In the genomic region with DNA sequence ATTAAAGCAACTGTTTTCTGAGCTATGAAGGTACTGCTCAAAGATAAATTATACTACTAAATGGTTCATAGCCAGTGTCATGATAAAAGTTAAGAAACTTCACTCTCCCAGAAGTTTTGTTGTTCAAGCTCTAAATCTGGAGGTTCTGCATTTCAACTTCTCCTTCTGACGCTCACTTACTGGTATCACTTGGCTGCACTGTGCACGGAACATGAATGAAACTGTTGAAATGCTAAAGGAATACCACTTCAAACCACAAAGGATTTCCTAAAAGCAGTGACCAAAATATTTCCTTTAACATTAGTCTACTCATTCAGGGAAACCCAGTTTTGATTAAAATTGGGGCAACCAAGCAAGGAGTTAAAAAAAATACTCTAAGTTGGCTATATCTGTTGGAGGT, we compare ENCODE assay signal across 13 cellular contexts.
DNase-seq lines count a peak whose midpoint lies in the region; ATAC-seq, FAIRE-seq and TF ChIP-seq lines count a peak whose summit lies in the region.
"Had no signal": no experiment of that assay in that cellular context is flagged by ENCODE, and none has a peak within 500 bp of the region (broad histone marks: within the 10 kb centered on the region; RNA-seq: fewer than 3 reads in every experiment).

No MANE protein-coding gene starts in this region.

- no peak overlapping the region for H3K27ac ChIP-seq in right lobe of liver
- H3K27ac ChIP-seq in HepG2 (ENCODE audit: extremely low read length, insufficient read depth, low read length) = no peak overlapping the region
- peak overlapping the region; percentile 24 to 87 for H3K27ac ChIP-seq in right atrium auricular region
- H3K27ac ChIP-seq: KMS-11 had no signal

- no peak for FAIRE-seq in HepG2 (lab: Jason Lieb, UNC)
- FAIRE-seq: kidney, RCC 7860 had no signal

- TF ChIP-seq RAD21 in HepG2 (CRISPR knock-in tag; IDR thresholded peaks at IDR 0.05) = no peak

- no peak overlapping the region for H3K4me3 ChIP-seq in right lobe of liver
- no peak overlapping the region for H3K4me3 ChIP-seq in HepG2 (replicated peaks in 1 of 3; ENCODE audit: insufficient read depth in 1 of 3, low read depth in 2 of 3, low read length in 3 of 3)
- H3K4me3 ChIP-seq in right atrium auricular region = no peak overlapping the region

- H2AFZ ChIP-seq in HepG2 (ENCODE audit: low read length) = no peak overlapping the region

- TF ChIP-seq EP300 in HepG2 (IDR thresholded peaks at IDR 0.05; ENCODE audit: low read depth in 2 of 2, low read length in 2 of 2) (no peak), HepG2 (CRISPR knock-in tag; IDR thresholded peaks at IDR 0.05; ENCODE audit: borderline replicate concordance) (no peak)

- H3K36me3 ChIP-seq in right lobe of liver (no peaks in the 10 kb centered on the region), HepG2 (replicated peaks in 1 of 2; ENCODE audit: control insufficient read depth in 1 of 2, insufficient read depth in 2 of 2, low read length in 2 of 2) (peaks cover 0 to 18% of the 10 kb centered on the region in 2 experiments; a peak in 4 of 5 replicates), right atrium auricular region (no peaks in the 10 kb centered on the region)

- H3K4me1 ChIP-seq in right lobe of liver (peaks cover 0 to 36% (median 0%) of the 10 kb centered on the region in 4 donors), HepG2 (ENCODE audit: insufficient read depth, low read length) (no peaks in the 10 kb centered on the region), right atrium auricular region (peaks cover 0 to 92% of the 10 kb centered on the region in 2 donors)

- intact Hi-C loops in right lobe of liver (cut with DNase I) = no loop called here
- intact Hi-C loops in HepG2 (cut with micrococcal nuclease; ENCODE audit: unreplicated experiment) = no loop called here

- peaks cover 9% of the 10 kb centered on the region for H3K79me2 ChIP-seq in HepG2 (ENCODE audit: insufficient read depth, low read length)

- peak; percentile 35 to 55 (median 46) for ATAC-seq in right lobe of liver
- no peak for ATAC-seq in HepG2
- ATAC-seq in GM21786 (IDR thresholded peaks at IDR 0.05; ENCODE audit: unreplicated experiment) = no peak
- no peak for ATAC-seq in GM21381 (IDR thresholded peaks at IDR 0.05; ENCODE audit: unreplicated experiment)

- no peak for TF ChIP-seq POLR2A in right lobe of liver (IDR thresholded peaks at IDR 0.05)
- TF ChIP-seq POLR2A in HepG2 (IDR thresholded peaks at IDR 0.05; ENCODE audit: insufficient read depth in 1 of 2, low read depth in 2 of 2, low read length in 2 of 2) = no peak

- no peak overlapping the region for H3K4me2 ChIP-seq in HepG2 (ENCODE audit: low read depth, low read length)
- H3K4me2 ChIP-seq: KMS-11 had no signal

- in situ Hi-C loops in HepG2 (cut with HindIII; ENCODE audit: extremely low pct_ligation_motif_present, low pct_unique_long_range_greater_than_20kb) = no loop called here

- no TSS peak for BruUV-seq in HepG2 (replicated peaks; lab: Mats Ljungman, UMichigan)

- WGBS in right lobe of liver (ENCODE audit: insufficient coverage, low coverage, low lambda C conversion rate, missing lambda C conversion rate) = 32% methylated on average over 2 of the region's 2 CpGs
- 100% methylated on average over 2 of the region's 2 CpGs for WGBS in HepG2 (ENCODE audit: low lambda C conversion rate)

- POLR2A ChIA-PET in HepG2 (lab: Yijun Ruan, JAX) = no interaction called here

- no peaks in the 10 kb centered on the region for H3K9me3 ChIP-seq in right lobe of liver
- H3K9me3 ChIP-seq in HepG2 (ENCODE audit: low read length) = no peaks in the 10 kb centered on the region
- H3K9me3 ChIP-seq in right atrium auricular region = no peaks in the 10 kb centered on the region

- CTCF ChIA-PET in HepG2 (lab: Yijun Ruan, JAX; ENCODE audit: low intra/inter-chr PET ratio, low total read pairs) = no interaction called here

- H4K20me1 ChIP-seq in HepG2 (ENCODE audit: insufficient read depth, low read length) = peaks cover 22% of the 10 kb centered on the region; the same call in 1 of the 2 replicates

- H3K27me3 ChIP-seq in right lobe of liver = no peaks in the 10 kb centered on the region
- no peaks in the 10 kb centered on the region for H3K27me3 ChIP-seq in HepG2 (ENCODE audit: control insufficient read depth in 1 of 2, insufficient read depth in 2 of 2, low read length in 2 of 2)
- H3K27me3 ChIP-seq in right atrium auricular region = no peaks in the 10 kb centered on the region

- H3K9ac ChIP-seq in HepG2 (ENCODE audit: insufficient read depth, low read depth, low read length) = no peak overlapping the region
- H3K9ac ChIP-seq: KMS-11 had no signal

- TF ChIP-seq CTCF in right lobe of liver (IDR thresholded peaks at IDR 0.05) = no peak
- TF ChIP-seq CTCF in HepG2 (CRISPR knock-in tag; IDR thresholded peaks at IDR 0.05) = no peak
- no peak for TF ChIP-seq CTCF in right atrium auricular region (IDR thresholded peaks at IDR 0.05)

- DNase-seq in right lobe of liver = no peak
- DNase-seq in HepG2 (ENCODE audit: low spot score) = no peak
- DNase-seq in SKM-1 (lab: John Stamatoyannopoulos, UW; ENCODE audit: unreplicated experiment) = peak; percentile 88
- no peak for DNase-seq in right atrium auricular region (ENCODE audit: low spot score)
- no peak for DNase-seq in NCI-H1694 treated with DMSO at 0.1 percent for 48 hours (lab: John Stamatoyannopoulos, UW)
- no peak for DNase-seq in activated CD4-positive, alpha-beta T cell treated with anti-CD3 and anti-CD28 coated beads for 4 hours
- DNase-seq: activated CD8-positive, alpha-beta memory T cell treated with anti-CD3 and anti-CD28 coated beads, Interleukin-2, amount 50 U/mL, for 4 hours; effector CD8-positive, alpha-beta T cell; kidney had no signal

TF ChIP-seq in HepG2, 621 proteins besides CTCF, POLR2A, EP300 and RAD21 (continues in another document):
- TF ChIP-seq, protein P1, sequence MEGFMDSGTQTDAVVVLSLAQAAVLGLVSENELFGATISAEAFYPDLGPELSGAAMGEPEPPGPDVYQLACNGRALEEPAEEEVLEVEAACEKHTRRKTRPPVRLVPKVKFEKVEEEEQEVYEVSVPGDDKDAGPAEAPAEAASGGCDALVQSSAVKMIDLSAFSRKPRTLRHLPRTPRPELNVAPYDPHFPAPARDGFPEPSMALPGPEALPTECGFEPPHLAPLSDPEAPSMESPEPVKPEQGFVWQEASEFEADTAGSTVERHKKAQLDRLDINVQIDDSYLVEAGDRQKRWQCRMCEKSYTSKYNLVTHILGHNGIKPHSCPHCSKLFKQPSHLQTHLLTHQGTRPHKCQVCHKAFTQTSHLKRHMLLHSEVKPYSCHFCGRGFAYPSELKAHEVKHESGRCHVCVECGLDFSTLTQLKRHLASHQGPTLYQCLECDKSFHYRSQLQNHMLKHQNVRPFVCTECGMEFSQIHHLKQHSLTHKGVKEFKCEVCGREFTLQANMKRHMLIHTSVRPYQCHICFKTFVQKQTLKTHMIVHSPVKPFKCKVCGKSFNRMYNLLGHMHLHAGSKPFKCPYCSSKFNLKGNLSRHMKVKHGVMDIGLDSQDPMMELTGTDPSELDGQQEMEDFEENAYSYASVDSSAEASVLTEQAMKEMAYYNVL (CRISPR knock-in tag; IDR thresholded peaks at IDR 0.05; ENCODE audit: borderline replicate concordance) = no peak
- TF ChIP-seq TCF7L2 (IDR thresholded peaks at IDR 0.05; ENCODE audit: low read depth, low read length) = no peak
- TF ChIP-seq, protein P2, sequence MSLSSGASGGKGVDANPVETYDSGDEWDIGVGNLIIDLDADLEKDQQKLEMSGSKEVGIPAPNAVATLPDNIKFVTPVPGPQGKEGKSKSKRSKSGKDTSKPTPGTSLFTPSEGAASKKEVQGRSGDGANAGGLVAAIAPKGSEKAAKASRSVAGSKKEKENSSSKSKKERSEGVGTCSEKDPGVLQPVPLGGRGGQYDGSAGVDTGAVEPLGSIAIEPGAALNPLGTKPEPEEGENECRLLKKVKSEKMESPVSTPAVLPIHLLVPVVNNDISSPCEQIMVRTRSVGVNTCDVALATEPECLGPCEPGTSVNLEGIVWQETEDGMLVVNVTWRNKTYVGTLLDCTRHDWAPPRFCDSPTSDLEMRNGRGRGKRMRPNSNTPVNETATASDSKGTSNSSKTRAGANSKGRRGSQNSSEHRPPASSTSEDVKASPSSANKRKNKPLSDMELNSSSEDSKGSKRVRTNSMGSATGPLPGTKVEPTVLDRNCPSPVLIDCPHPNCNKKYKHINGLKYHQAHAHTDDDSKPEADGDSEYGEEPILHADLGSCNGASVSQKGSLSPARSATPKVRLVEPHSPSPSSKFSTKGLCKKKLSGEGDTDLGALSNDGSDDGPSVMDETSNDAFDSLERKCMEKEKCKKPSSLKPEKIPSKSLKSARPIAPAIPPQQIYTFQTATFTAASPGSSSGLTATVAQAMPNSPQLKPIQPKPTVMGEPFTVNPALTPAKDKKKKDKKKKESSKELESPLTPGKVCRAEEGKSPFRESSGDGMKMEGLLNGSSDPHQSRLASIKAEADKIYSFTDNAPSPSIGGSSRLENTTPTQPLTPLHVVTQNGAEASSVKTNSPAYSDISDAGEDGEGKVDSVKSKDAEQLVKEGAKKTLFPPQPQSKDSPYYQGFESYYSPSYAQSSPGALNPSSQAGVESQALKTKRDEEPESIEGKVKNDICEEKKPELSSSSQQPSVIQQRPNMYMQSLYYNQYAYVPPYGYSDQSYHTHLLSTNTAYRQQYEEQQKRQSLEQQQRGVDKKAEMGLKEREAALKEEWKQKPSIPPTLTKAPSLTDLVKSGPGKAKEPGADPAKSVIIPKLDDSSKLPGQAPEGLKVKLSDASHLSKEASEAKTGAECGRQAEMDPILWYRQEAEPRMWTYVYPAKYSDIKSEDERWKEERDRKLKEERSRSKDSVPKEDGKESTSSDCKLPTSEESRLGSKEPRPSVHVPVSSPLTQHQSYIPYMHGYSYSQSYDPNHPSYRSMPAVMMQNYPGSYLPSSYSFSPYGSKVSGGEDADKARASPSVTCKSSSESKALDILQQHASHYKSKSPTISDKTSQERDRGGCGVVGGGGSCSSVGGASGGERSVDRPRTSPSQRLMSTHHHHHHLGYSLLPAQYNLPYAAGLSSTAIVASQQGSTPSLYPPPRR (CRISPR knock-in tag; IDR thresholded peaks at IDR 0.05; ENCODE audit: borderline replicate concordance) = no peak
- TF ChIP-seq, protein P3, sequence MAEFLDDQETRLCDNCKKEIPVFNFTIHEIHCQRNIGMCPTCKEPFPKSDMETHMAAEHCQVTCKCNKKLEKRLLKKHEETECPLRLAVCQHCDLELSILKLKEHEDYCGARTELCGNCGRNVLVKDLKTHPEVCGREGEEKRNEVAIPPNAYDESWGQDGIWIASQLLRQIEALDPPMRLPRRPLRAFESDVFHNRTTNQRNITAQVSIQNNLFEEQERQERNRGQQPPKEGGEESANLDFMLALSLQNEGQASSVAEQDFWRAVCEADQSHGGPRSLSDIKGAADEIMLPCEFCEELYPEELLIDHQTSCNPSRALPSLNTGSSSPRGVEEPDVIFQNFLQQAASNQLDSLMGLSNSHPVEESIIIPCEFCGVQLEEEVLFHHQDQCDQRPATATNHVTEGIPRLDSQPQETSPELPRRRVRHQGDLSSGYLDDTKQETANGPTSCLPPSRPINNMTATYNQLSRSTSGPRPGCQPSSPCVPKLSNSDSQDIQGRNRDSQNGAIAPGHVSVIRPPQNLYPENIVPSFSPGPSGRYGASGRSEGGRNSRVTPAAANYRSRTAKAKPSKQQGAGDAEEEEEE (CRISPR knock-in tag; IDR thresholded peaks at IDR 0.05; ENCODE audit: borderline replicate concordance) = no peak
- no peak for TF ChIP-seq NFRKB (IDR thresholded peaks at IDR 0.05)
- no peak for TF ChIP-seq HNRNPUL1 (IDR thresholded peaks at IDR 0.05; ENCODE audit: low read depth, low read length)
- no peak for TF ChIP-seq FOSL2 (CRISPR knock-in tag; IDR thresholded peaks at IDR 0.05)

Comparison
In these comparisons a context has a peak if more than half of its experiments do, and no peak if none do; other contexts are left out.
1. ATAC-seq: peak in right lobe of liver (4 of 4); none in HepG2 (single experiment), GM21786 (single experiment) and GM21381 (single experiment).
2. H3K27ac ChIP-seq: peak in right atrium auricular region (2 of 2); none in right lobe of liver (0 of 3) and HepG2 (single experiment).